8 cellular contexts compared by ENCODE assay signal in the genomic region with DNA sequence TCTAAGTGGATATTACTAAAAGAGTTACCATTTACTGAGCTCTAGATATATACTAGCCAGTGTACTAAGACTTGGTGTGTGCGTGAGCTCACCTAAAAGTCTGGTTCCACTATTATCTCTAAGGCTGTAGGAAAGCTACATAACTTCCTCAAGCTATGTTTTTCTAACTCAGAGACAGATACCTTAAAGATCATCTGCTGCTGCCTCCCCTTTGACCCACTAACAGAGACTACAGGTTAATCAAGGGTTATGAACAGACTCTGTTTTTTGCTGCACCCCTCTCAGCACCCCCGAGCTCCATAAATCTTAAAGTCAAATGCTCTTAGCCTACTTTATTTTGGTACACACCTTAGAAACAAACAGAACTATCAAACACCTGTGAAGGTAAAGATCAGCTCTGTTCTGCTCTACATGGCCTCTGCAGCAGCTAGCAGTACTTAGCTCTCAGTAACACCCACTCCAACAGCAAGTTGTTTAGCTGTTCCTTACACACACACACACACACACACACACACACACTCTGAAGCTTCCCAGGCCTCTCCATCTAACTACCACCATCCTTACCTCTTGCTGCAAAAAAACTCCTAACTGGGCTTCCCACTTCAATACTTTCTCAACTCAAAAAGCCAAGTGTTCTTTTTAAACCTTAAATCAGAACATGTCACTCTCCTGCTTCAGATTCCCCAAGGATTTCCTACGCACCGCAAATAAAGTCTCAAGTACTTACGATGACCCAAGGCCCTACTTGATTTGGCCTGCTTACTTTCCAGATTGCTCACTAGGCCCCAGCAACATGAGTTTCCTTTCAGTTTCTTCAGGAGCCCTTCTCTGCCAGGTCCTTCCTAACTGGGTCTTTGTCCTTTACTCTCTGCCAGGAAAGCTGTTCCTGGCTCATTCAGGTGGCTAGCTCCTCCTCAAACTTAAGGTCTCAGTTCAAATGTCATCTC. TPM values are rescaled to one million over a fixed set of nuclear protein-coding genes. Genes with fewer than 3 reads are reported as not detected.
DNase-seq lines count a peak whose midpoint lies in the region; ATAC-seq, FAIRE-seq and TF ChIP-seq lines count a peak whose summit lies in the region.
"Not testable (repeated sequence)": the region's sequence is repeated elsewhere in the genome, so short reads cannot be mapped to it uniquely, and the experiment has no call there.

No MANE protein-coding gene starts in this region.

- TF ChIP-seq EP300 in GM12878 (IDR thresholded peaks at IDR 0.05; ENCODE audit: borderline replicate concordance in 1 of 2, control insufficient read depth in 1 of 2, low read depth in 2 of 2, low read length in 2 of 2); stomach (IDR thresholded peaks at IDR 0.05): not testable (repeated sequence)

- H3K27ac ChIP-seq in BLaER1; GM12878 (ENCODE audit: control insufficient read depth, insufficient read depth): not testable (repeated sequence)
- peak overlapping the region in 3 of 4 donors; percentile 53 to 79 (median 53) for H3K27ac ChIP-seq in esophagus squamous epithelium
- peak overlapping the region; percentile 20 to 61 for H3K27ac ChIP-seq in kidney (ENCODE audit: low read depth in 2 of 2, low read length in 2 of 2)
- peak overlapping the region; percentile 52 to 84 (median 81) for H3K27ac ChIP-seq in stomach

- H2AFZ ChIP-seq in GM12878 (ENCODE audit: control insufficient read depth, low read depth, low read length), result not testable (repeated sequence)

- H3K4me1 Mint-ChIP-seq in IgD-negative memory B cell, result peaks cover 51 to 59% (median 58%) of the 10 kb centered on the region in 3 donors
- H3K4me1 Mint-ChIP-seq in activated CD4-positive, alpha-beta memory T cell treated with anti-CD3 and anti-CD28 coated beads for 36 hours (ENCODE audit: low read depth), result peaks cover 60% of the 10 kb centered on the region
- H3K4me1 Mint-ChIP-seq in natural killer cell treated with Interleukin-12 subunit alpha and Interleukin-12 subunit beta and Interleukin-15 and Interleukin-18, amount 100 ng/mL, for 72 hours (ENCODE audit: low read depth in 2 of 2), result peaks cover 42 to 49% of the 10 kb centered on the region in 2 donors

- intact Hi-C loops in activated CD4-positive, alpha-beta memory T cell treated with anti-CD3 and anti-CD28 coated beads for 36 hours (cut with micrococcal nuclease); GM12878 (cut with micrococcal nuclease; ENCODE audit: unreplicated experiment); esophagus squamous epithelium (cut with DNase I); kidney (cut with DNase I); stomach (cut with DNase I; ENCODE audit: low total_unique reads): not testable (repeated sequence)

- TF ChIP-seq POLR2A in GM12878 (IDR thresholded peaks at IDR 0.05; ENCODE audit: low read depth, low read length); esophagus squamous epithelium (IDR thresholded peaks at IDR 0.05); stomach (IDR thresholded peaks at IDR 0.05): not testable (repeated sequence)

- BruUV-seq in GM12878 (replicated peaks; lab: Mats Ljungman, UMichigan), result TSS peak; percentile 14

- not testable (repeated sequence) for H3K27me3 Mint-ChIP-seq in IgD-negative memory B cell; activated CD4-positive, alpha-beta memory T cell treated with anti-CD3 and anti-CD28 coated beads for 36 hours; natural killer cell treated with Interleukin-12 subunit alpha and Interleukin-12 subunit beta and Interleukin-15 and Interleukin-18, amount 100 ng/mL, for 72 hours

- in situ Hi-C loops in GM12878 (cut with MboI), result not testable (repeated sequence)

- H3K27me3 ChIP-seq in BLaER1; GM12878 (replicated peaks in 1 of 2; ENCODE audit: control insufficient read depth in 2 of 2, insufficient read depth in 2 of 2, low read length in 1 of 2); esophagus squamous epithelium; stomach: not testable (repeated sequence)

- CTCF ChIA-PET in activated CD4-positive, alpha-beta memory T cell treated with anti-CD3 and anti-CD28 coated beads for 36 hours (lab: Charles Lee), result not testable (repeated sequence)
- CTCF ChIA-PET in GM12878 (lab: Yijun Ruan, JAX), result interaction anchor here (0.6 to 1.1 kb wide), 3 partner anchors 9 to 303 kb away, joined by 3 to 4 read pairs (median 3); no protein-coding TSS in a partner anchor

- H3K36me3 ChIP-seq in BLaER1, result peaks cover 11% of the 10 kb centered on the region
- not testable (repeated sequence) for H3K36me3 ChIP-seq in GM12878 (ENCODE audit: control insufficient read depth in 2 of 2, insufficient read depth in 2 of 2, low read length in 1 of 2); esophagus squamous epithelium; kidney (ENCODE audit: control insufficient read depth in 1 of 2, insufficient read depth in 2 of 2, low read length in 2 of 2); stomach

- SMC1A ChIA-PET in GM12878 (lab: Charles Lee; ENCODE audit: uncharacterized antibody, unreplicated experiment), result interaction anchor here (1.1 to 1.8 kb wide), 3 partner anchors 12 to 21 kb away, joined by 3 to 6 read pairs (median 3); partner anchors contain the start of gene NCOR1

- H3K79me2 ChIP-seq in GM12878 (ENCODE audit: control insufficient read depth, insufficient read depth, low read length), result peaks cover 77% of the 10 kb centered on the region

- RAD21 ChIA-PET in GM12878 (lab: Charles Lee; ENCODE audit: unreplicated experiment), result interaction anchor here (2.1 kb wide), 1 partner anchor 10 kb away, joined by 11 read pairs; no protein-coding TSS in a partner anchor

- H3K27ac Mint-ChIP-seq in IgD-negative memory B cell, result peak overlapping the region; percentile 49 to 88 (median 80)
- peak overlapping the region; percentile 60 for H3K27ac Mint-ChIP-seq in activated CD4-positive, alpha-beta memory T cell treated with anti-CD3 and anti-CD28 coated beads for 36 hours
- peak overlapping the region; percentile 14 to 46 for H3K27ac Mint-ChIP-seq in natural killer cell treated with Interleukin-12 subunit alpha and Interleukin-12 subunit beta and Interleukin-15 and Interleukin-18, amount 100 ng/mL, for 72 hours

- H4K20me1 ChIP-seq in BLaER1, result peaks cover 100% of the 10 kb centered on the region
- not testable (repeated sequence) for H4K20me1 ChIP-seq in GM12878 (ENCODE audit: control insufficient read depth, insufficient read depth)

- FAIRE-seq in GM12878 (lab: Jason Lieb, UNC); kidney (lab: Jason Lieb, UNC): not testable (repeated sequence)

- not testable (repeated sequence) for TF ChIP-seq RAD21 in GM12878 (IDR thresholded peaks at IDR 0.05; ENCODE audit: insufficient read depth, low read depth, low read length)

- not testable (repeated sequence) for TF ChIP-seq CTCF in GM12878 (IDR thresholded peaks at IDR 0.05 in 2 of 3, conservative IDR thresholded peaks at IDR 0.05 in 1 of 3; ENCODE audit: control insufficient read depth in 2 of 3, extremely low read depth in 1 of 3, insufficient read depth in 1 of 3, low read depth in 3 of 3, low read length in 3 of 3); esophagus squamous epithelium (IDR thresholded peaks at IDR 0.05); kidney (IDR thresholded peaks at IDR 0.05; ENCODE audit: borderline replicate concordance, extremely low read depth, insufficient read depth); stomach (IDR thresholded peaks at IDR 0.05)

- WGBS in GM12878 (ENCODE audit: insufficient coverage, insufficient replicate concordance, low lambda C conversion rate, missing lambda C conversion rate), result 64% methylated on average over 5 of the region's 5 CpGs
- WGBS in esophagus squamous epithelium, 2 donors, result 43 to 47% methylated on average over 5 of the region's 5 CpGs
- 25 to 47% (median 28%) methylated on average over 5 of the region's 5 CpGs for WGBS in stomach, 5 donors

- H3K9ac ChIP-seq in BLaER1; GM12878 (ENCODE audit: control insufficient read depth, insufficient read depth, low read length); kidney (ENCODE audit: low read length in 2 of 2): not testable (repeated sequence)

- H3K4me1 ChIP-seq in BLaER1 (peaks cover 65% of the 10 kb centered on the region), esophagus squamous epithelium (peaks cover 8 to 74% (median 46%) of the 10 kb centered on the region in 3 donors), kidney (ENCODE audit: control insufficient read depth in 1 of 2, insufficient read depth in 1 of 2, low read depth in 1 of 2, low read length in 2 of 2) (peaks cover 3 to 26% of the 10 kb centered on the region in 2 donors), stomach (peaks cover 48 to 96% (median 75%) of the 10 kb centered on the region in 4 donors)
- not testable (repeated sequence) for H3K4me1 ChIP-seq in GM12878 (ENCODE audit: control insufficient read depth, insufficient read depth, low read length)

- not testable (repeated sequence) for H3K36me3 Mint-ChIP-seq in IgD-negative memory B cell; activated CD4-positive, alpha-beta memory T cell treated with anti-CD3 and anti-CD28 coated beads for 36 hours; natural killer cell treated with Interleukin-12 subunit alpha and Interleukin-12 subunit beta and Interleukin-15 and Interleukin-18, amount 100 ng/mL, for 72 hours

- H3K9me3 Mint-ChIP-seq in IgD-negative memory B cell; activated CD4-positive, alpha-beta memory T cell treated with anti-CD3 and anti-CD28 coated beads for 36 hours; natural killer cell treated with Interleukin-12 subunit alpha and Interleukin-12 subunit beta and Interleukin-15 and Interleukin-18, amount 100 ng/mL, for 72 hours: not testable (repeated sequence)

- not testable (repeated sequence) for ATAC-seq in GM12878; natural killer cell treated with Interleukin-12 subunit alpha and Interleukin-12 subunit beta and Interleukin-15 and Interleukin-18, amount 100 ng/mL, for 72 hours

- peak overlapping the region; percentile 34 to 86 (median 52) for H3K4me3 Mint-ChIP-seq in IgD-negative memory B cell
- not testable (repeated sequence) for H3K4me3 Mint-ChIP-seq in activated CD4-positive, alpha-beta memory T cell treated with anti-CD3 and anti-CD28 coated beads for 36 hours
- peak overlapping the region; percentile 11 for H3K4me3 Mint-ChIP-seq in natural killer cell treated with Interleukin-12 subunit alpha and Interleukin-12 subunit beta and Interleukin-15 and Interleukin-18, amount 100 ng/mL, for 72 hours

- H3K9me3 ChIP-seq in BLaER1; GM12878 (replicated peaks; ENCODE audit: control insufficient read depth, insufficient read depth, low read length); esophagus squamous epithelium; kidney (ENCODE audit: control insufficient read depth in 1 of 2, low read length in 2 of 2); stomach: not testable (repeated sequence)

- DNase-seq in activated CD4-positive, alpha-beta memory T cell treated with anti-CD3 and anti-CD28 coated beads for 36 hours; GM12878 (ENCODE audit: low read depth, low spot score); esophagus squamous epithelium (lab: John Stamatoyannopoulos, UW); kidney; natural killer cell treated with Interleukin-12 subunit alpha and Interleukin-12 subunit beta and Interleukin-15 and Interleukin-18, amount 100 ng/mL, for 72 hours (ENCODE audit: low spot score); stomach: not testable (repeated sequence)

- H3K4me2 ChIP-seq in BLaER1 (peak overlapping the region; percentile 18; the same call in 1 of the 2 replicates), GM12878 (ENCODE audit: control insufficient read depth, insufficient read depth) (peak overlapping the region; percentile 36)

- POLR2A ChIA-PET in activated CD4-positive, alpha-beta memory T cell treated with anti-CD3 and anti-CD28 coated beads for 36 hours (lab: Charles Lee), result interaction anchor here (0.6 kb wide), 1 partner anchor 243 kb away, joined by 3 read pairs; no protein-coding TSS in a partner anchor
- POLR2A ChIA-PET in GM12878 (lab: Charles Lee), result interaction anchor here (0.7 kb wide), 2 partner anchors 86 to 97 kb away, joined by 3 read pairs; no protein-coding TSS in a partner anchor

- H3K4me3 ChIP-seq in BLaER1; esophagus squamous epithelium; kidney (ENCODE audit: low read length in 2 of 2): not testable (repeated sequence)
- H3K4me3 ChIP-seq in GM12878, result peak overlapping the region; percentile 32; the same call in 1 of the 2 replicates
- H3K4me3 ChIP-seq in stomach, result peak overlapping the region in 1 of 4 donors; percentile 13

RNA-seq across cellular contexts. Expression of gene NCOR1, which starts 12.5 kb away (rescaled TPM):
- 166 TPM for polyA plus RNA-seq in IgD-negative memory B cell
- total RNA-seq in activated CD4-positive, alpha-beta memory T cell treated with anti-CD3 and anti-CD28 coated beads for 36 hours, result 100 to 1,000 TPM; 104 to 112 TPM
- total RNA-seq in GM12878 (2013; cell fraction: nucleolus; rRNA removed), result 467 and 535 TPM in 2 replicates
- total RNA-seq in GM12878 (2014; rRNA removed), result 71.6 and 77.3 TPM in 2 replicates
- total RNA-seq in GM12878 (2014; rRNA removed; fragmentation: Illumina TruSeq; extraction: Trizol), result 75.5 and 81.9 TPM in 2 replicates
- 102 and 109 TPM in 2 replicates for total RNA-seq in GM12878 (2021)
- 31.2 TPM for polyA plus RNA-seq in GM12878 (2011; ENCODE audit: low read depth)
- polyA plus RNA-seq in GM12878 (2011; rRNA removed), result 78.2 and 94.5 TPM in 2 replicates
- polyA plus RNA-seq in GM12878 (2011; cell fraction: cytosol; rRNA removed), result 109 and 116 TPM in 2 replicates
- 117 and 140 TPM in 2 replicates for polyA plus RNA-seq in GM12878 (2011; cell fraction: nucleus; rRNA removed)
- 38.3 and 51.2 TPM in 2 replicates for polyA plus RNA-seq in GM12878 (2012)
- 75.0 and 81.0 TPM in 2 replicates for polyA plus RNA-seq in GM12878 (2014; fragmentation: Illumina TruSeq; extraction: Trizol)
- 10 to 100 TPM; 34.5 to 55.1 TPM for polyA plus RNA-seq in GM12878 (2014; fragmentation: Nextera tagmentation; extraction: Ambion mirVana)
- polyA plus RNA-seq in GM12878 (2014; rRNA removed), result 72.8 and 83.9 TPM in 2 replicates
- polyA plus RNA-seq in GM12878 (2016; fragmentation: Nextera tagmentation; extraction: Ambion mirVana), result 100 to 1,000 TPM; 118 to 135 TPM
- 261 and 316 TPM in 2 replicates for polyA minus RNA-seq in GM12878 (2011; rRNA and poly(A)+ RNA removed)
- polyA minus RNA-seq in GM12878 (2011; cell fraction: cytosol; rRNA and poly(A)+ RNA removed), result 56.1 and 59.4 TPM in 2 replicates
- 117 and 177 TPM in 2 replicates for polyA minus RNA-seq in GM12878 (2011; cell fraction: nucleus; rRNA and poly(A)+ RNA removed)
- 100 to 1,000 TPM in 1 of 4 donors, 10 to 100 TPM in 3; 52.5 to 188 (median 76.8) TPM for total RNA-seq in esophagus squamous epithelium
- total RNA-seq in kidney, result 136 TPM
- 44.9 TPM for polyA plus RNA-seq in kidney (ENCODE audit: insufficient read depth, low read depth, low replicate concordance)
- 100 to 1,000 TPM; 146 to 193 TPM for total RNA-seq in natural killer cell treated with Interleukin-12 subunit alpha and Interleukin-12 subunit beta and Interleukin-15 and Interleukin-18, amount 100 ng/mL, for 72 hours
- total RNA-seq in stomach, result 100 to 1,000 TPM; 226 to 444 (median 280) TPM
- 100 to 1,000 TPM in 1 of 3 donors, 10 to 100 TPM in 2; 28.7 to 357 (median 80.1) TPM for polyA plus RNA-seq in stomach

RNA-seq across cellular contexts. Expression of gene PIGL, which starts 14.2 kb away (rescaled TPM):
- polyA plus RNA-seq in IgD-negative memory B cell (14.7 TPM), GM12878 (2011; rRNA removed) (44.8 and 52.5 TPM in 2 replicates), GM12878 (2014; fragmentation: Illumina TruSeq; extraction: Trizol) (28.6 and 31.5 TPM in 2 replicates), GM12878 (2014; fragmentation: Nextera tagmentation; extraction: Ambion mirVana) (10 to 100 TPM; 29.2 to 42.1 TPM), GM12878 (2014; rRNA removed) (30.5 and 37.5 TPM in 2 replicates), GM12878 (2016; fragmentation: Nextera tagmentation; extraction: Ambion mirVana) (10 to 100 TPM; 25.9 to 29.1 TPM), kidney (ENCODE audit: insufficient read depth, low read depth, low replicate concordance) (13.6 TPM), stomach (10 to 100 TPM in 2 of 3 donors, 1 to 10 TPM in 1; 5.8 to 17.1 (median 10.4) TPM)
- total RNA-seq in activated CD4-positive, alpha-beta memory T cell treated with anti-CD3 and anti-CD28 coated beads for 36 hours, result 10 to 100 TPM; 31.6 to 33.7 TPM
- 215 and 241 TPM in 2 replicates for total RNA-seq in GM12878 (2013; cell fraction: nucleolus; rRNA removed)
- total RNA-seq in GM12878 (2014; rRNA removed) (31.2 and 38.4 TPM in 2 replicates), GM12878 (2014; rRNA removed; fragmentation: Illumina TruSeq; extraction: Trizol) (28.0 and 29.1 TPM in 2 replicates), GM12878 (2021) (29.5 and 31.5 TPM in 2 replicates), esophagus squamous epithelium (10 to 100 TPM; 19.8 to 62.4 (median 26.5) TPM), kidney (33.5 TPM), stomach (10 to 100 TPM; 32.4 to 72.3 (median 65.3) TPM)
- 20.3 TPM for polyA plus RNA-seq in GM12878 (2011; ENCODE audit: low read depth)
- 50.1 and 50.5 TPM in 2 replicates for polyA plus RNA-seq in GM12878 (2011; cell fraction: cytosol; rRNA removed)
- polyA plus RNA-seq in GM12878 (2011; cell fraction: nucleus; rRNA removed), result 185 and 385 TPM in 2 replicates
- 29.2 and 40.3 TPM in 2 replicates for polyA plus RNA-seq in GM12878 (2012)
- polyA minus RNA-seq in GM12878 (2011; rRNA and poly(A)+ RNA removed), result 32.9 and 33.0 TPM in 2 replicates
- polyA minus RNA-seq in GM12878 (2011; cell fraction: cytosol; rRNA and poly(A)+ RNA removed), result 5.5 and 8.4 TPM in 2 replicates
- polyA minus RNA-seq in GM12878 (2011; cell fraction: nucleus; rRNA and poly(A)+ RNA removed), result 43.5 and 55.7 TPM in 2 replicates
- total RNA-seq in natural killer cell treated with Interleukin-12 subunit alpha and Interleukin-12 subunit beta and Interleukin-15 and Interleukin-18, amount 100 ng/mL, for 72 hours, result 10 to 100 TPM; 26.4 to 67.4 TPM

Comparison
In these comparisons a context has a peak if more than half of its experiments do, and no peak if none do; other contexts are left out.
1. H3K27ac Mint-ChIP-seq: peak in every context shown above with its lines; median percentile 80 in IgD-negative memory B cell; 60 in activated CD4-positive, alpha-beta memory T cell treated with anti-CD3 and anti-CD28 coated beads for 36 hours; 30 in natural killer cell treated with Interleukin-12 subunit alpha and Interleukin-12 subunit beta and Interleukin-15 and Interleukin-18, amount 100 ng/mL, for 72 hours.